18 cellular contexts compared by ENCODE assay signal in the genomic region with DNA sequence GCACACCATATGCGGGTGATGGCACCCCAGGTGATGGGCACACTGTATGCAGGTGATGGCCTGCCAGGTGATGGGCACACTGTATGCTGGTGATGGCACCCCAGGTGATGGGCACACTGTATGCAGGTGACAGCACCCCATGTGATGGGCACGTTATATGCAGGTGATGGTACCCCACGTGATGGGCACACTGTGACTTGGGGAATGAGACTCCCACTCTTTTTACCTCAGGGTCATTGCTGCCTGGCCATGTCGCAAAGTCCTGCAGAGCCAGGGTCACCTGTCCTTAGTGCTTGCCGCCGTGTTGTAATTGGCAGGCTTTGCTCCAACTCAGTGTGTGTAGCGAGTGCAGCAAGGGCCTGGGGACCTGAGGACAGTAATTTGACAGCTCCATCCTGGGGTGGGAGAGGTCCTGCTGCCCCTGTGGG. TPM values are rescaled to one million over a fixed set of nuclear protein-coding genes. Genes with fewer than 3 reads are reported as not detected.
DNase-seq lines count a peak whose midpoint lies in the region; ATAC-seq, FAIRE-seq and TF ChIP-seq lines count a peak whose summit lies in the region.
"Had no signal": no experiment of that assay in that cellular context is flagged by ENCODE, and none has a peak within 500 bp of the region (broad histone marks: within the 10 kb centered on the region; RNA-seq: fewer than 3 reads in every experiment).

No MANE protein-coding gene starts in this region.

- no peak overlapping the region; the same call in 2 of the 3 replicates for H2BK15ac ChIP-seq in IMR-90 (ENCODE audit: low read depth, low read length)

- TF ChIP-seq EP300 in A549 (IDR thresholded peaks at IDR 0.05) (no peak), HepG2 (IDR thresholded peaks at IDR 0.05; ENCODE audit: low read depth in 2 of 2, low read length in 2 of 2) (no peak), HepG2 (CRISPR knock-in tag; IDR thresholded peaks at IDR 0.05; ENCODE audit: borderline replicate concordance) (no peak)

- peaks cover 14% of the 10 kb centered on the region; the same call in 2 of the 3 replicates for H3K9me3 ChIP-seq in A549
- H3K9me3 ChIP-seq in IMR-90 (ENCODE audit: control insufficient read depth, insufficient read depth, low read length), result peaks cover 3% of the 10 kb centered on the region
- peaks cover 20% of the 10 kb centered on the region for H3K9me3 ChIP-seq in HepG2 (ENCODE audit: low read length)
- H3K9me3 ChIP-seq in trophoblast cell (ENCODE audit: insufficient read depth, low read depth, low read length), result peaks cover 11% of the 10 kb centered on the region
- peaks cover 7% of the 10 kb centered on the region for H3K9me3 ChIP-seq in endodermal cell (ENCODE audit: control insufficient read depth, low read length)
- H3K9me3 ChIP-seq: Caco-2, HAP-1 had no signal

- H3K4me3 ChIP-seq in A549 (no peak overlapping the region), IMR-90 (ENCODE audit: insufficient read depth, low read depth, low read length) (no peak overlapping the region), HepG2 (replicated peaks in 1 of 3; ENCODE audit: insufficient read depth in 1 of 3, low read depth in 2 of 3, low read length in 3 of 3) (no peak overlapping the region), trophoblast cell (ENCODE audit: low read depth, low read length) (peak overlapping the region; percentile 6), endodermal cell (ENCODE audit: low read length) (no peak overlapping the region)
- H3K4me3 ChIP-seq: HAP-1 had no signal

- 62% methylated on average over 5 of the region's 7 CpGs for WGBS in A549 (ENCODE audit: missing lambda C conversion rate)
- WGBS in IMR-90 (ENCODE audit: extremely low coverage in 2 of 2, insufficient read length in 1 of 2), 2 experiments, result no CpG with 5 or more reads among the region's 7 CpGs
- 90% methylated on average over 2 of the region's 7 CpGs for WGBS in HepG2 (ENCODE audit: low lambda C conversion rate)
- no CpG with 5 or more reads among the region's 7 CpGs for WGBS in trophoblast cell (ENCODE audit: extremely low coverage, insufficient coverage, insufficient read length)
- WGBS in endodermal cell (ENCODE audit: insufficient coverage in 1 of 2, insufficient read length in 1 of 2), 2 experiments, result 94 to 98% methylated on average over 5 to 7 of the region's 7 CpGs

- H3K27me3 Mint-ChIP-seq in endodermal cell (ENCODE audit: insufficient read depth), result peaks cover 12% of the 10 kb centered on the region
- H3K27me3 Mint-ChIP-seq in activated T-cell treated with anti-CD3 and anti-CD28 coated beads, Interleukin-2, amount 50 U/mL, for 72 hours (ENCODE audit: low read depth), result peaks cover 13% of the 10 kb centered on the region

- H3K4me3 Mint-ChIP-seq in endodermal cell, result no peak overlapping the region
- no peak overlapping the region for H3K4me3 Mint-ChIP-seq in activated T-cell treated with anti-CD3 and anti-CD28 coated beads, Interleukin-2, amount 50 U/mL, for 72 hours
- H3K4me3 Mint-ChIP-seq: CD14-positive monocyte; CD8-positive, alpha-beta T cell had no signal

- H3K4me1 Mint-ChIP-seq in endodermal cell, result peaks cover 5% of the 10 kb centered on the region
- no peaks in the 10 kb centered on the region for H3K4me1 Mint-ChIP-seq in activated T-cell treated with anti-CD3 and anti-CD28 coated beads, Interleukin-2, amount 50 U/mL, for 72 hours (ENCODE audit: low read depth)
- H3K4me1 Mint-ChIP-seq: CD14-positive monocyte had no signal

- H3K14ac ChIP-seq in IMR-90 (replicated peaks; ENCODE audit: low read depth, low read length) (no peak overlapping the region), trophoblast cell (ENCODE audit: low read length) (no peak overlapping the region)

- H3K36me3 ChIP-seq in IMR-90 (ENCODE audit: control insufficient read depth, insufficient read depth, low read length) (no peaks in the 10 kb centered on the region), HepG2 (replicated peaks in 1 of 2; ENCODE audit: control insufficient read depth in 1 of 2, insufficient read depth in 2 of 2, low read length in 2 of 2) (no peaks in the 10 kb centered on the region), trophoblast cell (ENCODE audit: control insufficient read depth in 1 of 2, insufficient read depth in 2 of 2, low read length in 2 of 2) (no peaks in the 10 kb centered on the region), endodermal cell (ENCODE audit: control insufficient read depth, insufficient read depth, low read length) (no peaks in the 10 kb centered on the region)
- H3K36me3 ChIP-seq: HAP-1 had no signal

- no peak overlapping the region for H4K5ac ChIP-seq in IMR-90 (ENCODE audit: low read depth, low read length)

- H2BK120ac ChIP-seq in IMR-90 (ENCODE audit: low read depth, low read length), result no peak overlapping the region
- no peak overlapping the region for H2BK120ac ChIP-seq in trophoblast cell (ENCODE audit: insufficient read depth, low read length, poor library complexity)

- H3K18ac ChIP-seq in IMR-90 (ENCODE audit: low read depth, low read length), result no peak overlapping the region
- H3K18ac ChIP-seq in trophoblast cell (ENCODE audit: low read length), result no peak overlapping the region

- H2AFZ ChIP-seq in IMR-90 (replicated peaks; ENCODE audit: low read length, poor library complexity) (no peak overlapping the region), HepG2 (ENCODE audit: low read length) (no peak overlapping the region), trophoblast cell (ENCODE audit: insufficient read depth, low read length, poor library complexity) (no peak overlapping the region)

- H3K56ac ChIP-seq in IMR-90 (ENCODE audit: extremely low read depth, insufficient read depth, low read length), result no peak overlapping the region

- H4K20me1 ChIP-seq in IMR-90 (ENCODE audit: insufficient read depth, low read length) (no peaks in the 10 kb centered on the region), HepG2 (ENCODE audit: insufficient read depth, low read length) (no peaks in the 10 kb centered on the region)

- H3K4me2 ChIP-seq in A549, result no peak overlapping the region
- no peak overlapping the region for H3K4me2 ChIP-seq in IMR-90 (ENCODE audit: low read depth, low read length)
- H3K4me2 ChIP-seq in HepG2 (ENCODE audit: low read depth, low read length), result peak overlapping the region; percentile 47; the same call in 1 of the 2 replicates
- no peak overlapping the region for H3K4me2 ChIP-seq in trophoblast cell (ENCODE audit: low read length)

- H3K4ac ChIP-seq in IMR-90 (ENCODE audit: low read depth, low read length) (no peak overlapping the region), trophoblast cell (ENCODE audit: low read depth, low read length) (no peak overlapping the region)

- H3K27ac ChIP-seq in A549 (peak overlapping the region; percentile 86 to 89; a peak in 5 of 6 replicates), IMR-90 (ENCODE audit: insufficient read depth, low read length) (no peak overlapping the region), HepG2 (ENCODE audit: extremely low read length, insufficient read depth, low read length) (peak overlapping the region; percentile 93), trophoblast cell (ENCODE audit: low read depth, low read length) (no peak overlapping the region), endodermal cell (ENCODE audit: low read depth, low read length) (no peak overlapping the region)

- in situ Hi-C loops in IMR-90 (cut with MboI; ENCODE audit: low sequenced_read_pairs) (no loop called here), HepG2 (cut with HindIII; ENCODE audit: extremely low pct_ligation_motif_present, low pct_unique_long_range_greater_than_20kb) (no loop called here)

- H3K23ac ChIP-seq in IMR-90 (ENCODE audit: low read depth, low read length), result no peak overlapping the region
- no peak overlapping the region for H3K23ac ChIP-seq in trophoblast cell (ENCODE audit: low read length)

- H2BK20ac ChIP-seq in IMR-90 (ENCODE audit: low read depth, low read length), result no peak overlapping the region; the same call in 1 of the 2 replicates

- H4K91ac ChIP-seq in IMR-90 (ENCODE audit: insufficient read depth, low read depth, low read length) (no peak overlapping the region), trophoblast cell (ENCODE audit: low read depth, low read length) (no peak overlapping the region)

- peaks cover 27% of the 10 kb centered on the region for H3K9me3 Mint-ChIP-seq in endodermal cell
- H3K9me3 Mint-ChIP-seq in activated T-cell treated with anti-CD3 and anti-CD28 coated beads, Interleukin-2, amount 50 U/mL, for 72 hours, result peaks cover 2 to 6% of the 10 kb centered on the region in 2 donors
- H3K9me3 Mint-ChIP-seq: CD8-positive, alpha-beta T cell had no signal

- TF ChIP-seq POLR2A in A549 (IDR thresholded peaks at IDR 0.05; ENCODE audit: low read length) (no peak; the same call in 1 of the 2 replicates), IMR-90 (IDR thresholded peaks at IDR 0.05; ENCODE audit: low read depth, low read length) (no peak), HepG2 (IDR thresholded peaks at IDR 0.05; ENCODE audit: insufficient read depth in 1 of 2, low read depth in 2 of 2, low read length in 2 of 2) (no peak)

- no TSS peak for BruUV-seq in IMR-90 (replicated peaks; lab: Mats Ljungman, UMichigan)
- no TSS peak for BruUV-seq in HepG2 (replicated peaks; lab: Mats Ljungman, UMichigan)

- intact Hi-C loops in IMR-90 (cut with micrococcal nuclease) (no loop called here), HepG2 (cut with micrococcal nuclease; ENCODE audit: unreplicated experiment) (no loop called here)

- TF ChIP-seq RAD21 in A549 (conservative IDR thresholded peaks at IDR 0.05 in 1 of 2, IDR thresholded peaks at IDR 0.05 in 1 of 2) (no peak), IMR-90 (IDR thresholded peaks at IDR 0.05; ENCODE audit: low read length) (no peak), HepG2 (CRISPR knock-in tag; IDR thresholded peaks at IDR 0.05) (no peak)

- no peak for FAIRE-seq in A549 (lab: Jason Lieb, UNC)
- FAIRE-seq in HepG2 (lab: Jason Lieb, UNC), result no peak
- FAIRE-seq: GM12892, H1 had no signal

- H2BK12ac ChIP-seq in trophoblast cell (ENCODE audit: low read length), result no peak overlapping the region

- H3K27me3 ChIP-seq in IMR-90 (ENCODE audit: control insufficient read depth, insufficient read depth, low read length), result no peaks in the 10 kb centered on the region; the same call in 1 of the 2 replicates
- no peaks in the 10 kb centered on the region for H3K27me3 ChIP-seq in HepG2 (ENCODE audit: control insufficient read depth in 1 of 2, insufficient read depth in 2 of 2, low read length in 2 of 2)
- H3K27me3 ChIP-seq in trophoblast cell (ENCODE audit: insufficient read depth, low read length), result no peaks in the 10 kb centered on the region
- no peaks in the 10 kb centered on the region for H3K27me3 ChIP-seq in endodermal cell (ENCODE audit: control insufficient read depth, insufficient read depth, low read length, poor library complexity, severe bottlenecking)

- peak overlapping the region; percentile 54 for H2AK5ac ChIP-seq in IMR-90 (ENCODE audit: low read depth, low read length)
- H2AK5ac ChIP-seq in trophoblast cell (ENCODE audit: low read length), result no peak overlapping the region

- peaks cover 20% of the 10 kb centered on the region for H3K9me1 ChIP-seq in IMR-90 (ENCODE audit: insufficient read depth, low read length)

- POLR2A ChIA-PET in A549 (lab: Yijun Ruan, JAX) (no interaction called here), IMR-90 (lab: Charles Lee; ENCODE audit: unreplicated experiment) (no interaction called here), HepG2 (lab: Yijun Ruan, JAX) (interaction anchor here (0.5 to 5.5 kb wide), 5 partner anchors 8 to 1903 kb away, joined by 3 to 118 read pairs (median 5); a partner anchor contains a TSS)

- TF ChIP-seq CTCF in A549 (IDR thresholded peaks at IDR 0.05) (no peak), IMR-90 (conservative IDR thresholded peaks at IDR 0.05; ENCODE audit: low read depth, low read length) (no peak), HepG2 (CRISPR knock-in tag; IDR thresholded peaks at IDR 0.05) (no peak), endodermal cell (conservative IDR thresholded peaks at IDR 0.05) (no peak)

- ATAC-seq in A549 (no peak), IMR-90 (ENCODE audit: low read depth) (no peak), HepG2 (no peak)
- no peak for ATAC-seq in activated T-cell treated with anti-CD3 and anti-CD28 coated beads, Interleukin-2, amount 50 U/mL, for 72 hours (replicated peaks in 1 of 2)
- ATAC-seq: CD8-positive, alpha-beta T cell had no signal

- no peak overlapping the region for H4K12ac ChIP-seq in trophoblast cell (ENCODE audit: low read depth, low read length)

- H3K4me1 ChIP-seq in A549, result peaks cover 43% of the 10 kb centered on the region
- H3K4me1 ChIP-seq in IMR-90 (ENCODE audit: control insufficient read depth, insufficient read depth, low read length), result peaks cover 5% of the 10 kb centered on the region
- H3K4me1 ChIP-seq in HepG2 (ENCODE audit: insufficient read depth, low read length), result peaks cover 79% of the 10 kb centered on the region
- H3K4me1 ChIP-seq in trophoblast cell (ENCODE audit: control insufficient read depth in 1 of 2, insufficient read depth in 2 of 2, low read length in 2 of 2), result no peaks in the 10 kb centered on the region
- H3K4me1 ChIP-seq in endodermal cell (ENCODE audit: control insufficient read depth, insufficient read depth, low read length), result no peaks in the 10 kb centered on the region
- H3K4me1 ChIP-seq: Caco-2, HAP-1 had no signal

- H3K79me1 ChIP-seq in IMR-90 (ENCODE audit: low read depth in 1 of 2, low read length in 2 of 2) (no peaks in the 10 kb centered on the region), trophoblast cell (ENCODE audit: low read length) (no peaks in the 10 kb centered on the region)

- H3K9ac ChIP-seq in IMR-90 (ENCODE audit: low read depth, low read length) (no peak overlapping the region), HepG2 (ENCODE audit: insufficient read depth, low read depth, low read length) (peak overlapping the region; percentile 69; the same call in 1 of the 2 replicates), trophoblast cell (ENCODE audit: low read length) (no peak overlapping the region), endodermal cell (ENCODE audit: extremely low read depth, low read length, poor library complexity, severe bottlenecking) (no peak overlapping the region)

- CTCF ChIA-PET in A549 (lab: Yijun Ruan, JAX) (no interaction called here), IMR-90 (lab: Yijun Ruan, JAX) (no interaction called here), HepG2 (lab: Yijun Ruan, JAX; ENCODE audit: low intra/inter-chr PET ratio, low total read pairs) (no interaction called here)

- no peak overlapping the region for H2AK9ac ChIP-seq in IMR-90 (replicated peaks; ENCODE audit: low read depth, low read length, poor library complexity)

- no peak overlapping the region for H2BK5ac ChIP-seq in IMR-90 (ENCODE audit: low read depth, low read length, poor library complexity, severe bottlenecking)
- no peak overlapping the region for H2BK5ac ChIP-seq in trophoblast cell (ENCODE audit: low read depth, low read length, poor library complexity)

- no peaks in the 10 kb centered on the region for H3K36me3 Mint-ChIP-seq in endodermal cell (ENCODE audit: low read depth)
- H3K36me3 Mint-ChIP-seq in activated T-cell treated with anti-CD3 and anti-CD28 coated beads, Interleukin-2, amount 50 U/mL, for 72 hours (ENCODE audit: insufficient read depth in 2 of 2), result no peaks in the 10 kb centered on the region
- H3K36me3 Mint-ChIP-seq: CD14-positive monocyte; CD8-positive, alpha-beta T cell had no signal

- no peak for DNase-seq in A549 (ENCODE audit: low read depth in 1 of 2, low spot score in 1 of 2)
- no peak for DNase-seq in IMR-90
- no peak for DNase-seq in HepG2 (ENCODE audit: low spot score)
- no peak for DNase-seq in trophoblast cell
- DNase-seq in endodermal cell, result no peak
- no peak for DNase-seq in activated T-cell treated with anti-CD3 and anti-CD28 coated beads, Interleukin-2, amount 50 U/mL, for 72 hours
- no peak for DNase-seq in stimulated activated CD4-positive, alpha-beta T cell treated with anti-CD3 and anti-CD28 coated beads, Interleukin-1b, Interleukin-23, amount 100 ng/mL, for 48 hours
- DNase-seq: Caco-2; CD8-positive, alpha-beta T cell; DND-41; GDM1 had no signal

- dilution Hi-C loops in IMR-90 (cut with HindIII; ENCODE audit: low sequenced_read_pairs, unreplicated experiment), result no loop called here

- no peaks in the 10 kb centered on the region for H3K79me2 ChIP-seq in HepG2 (ENCODE audit: insufficient read depth, low read length)
- no peaks in the 10 kb centered on the region for H3K79me2 ChIP-seq in trophoblast cell (ENCODE audit: control insufficient read depth, insufficient read depth, low read length, poor library complexity)

- no peak overlapping the region for H3K27ac Mint-ChIP-seq in endodermal cell
- H3K27ac Mint-ChIP-seq in activated T-cell treated with anti-CD3 and anti-CD28 coated beads, Interleukin-2, amount 50 U/mL, for 72 hours, result no peak overlapping the region
- H3K27ac Mint-ChIP-seq: CD14-positive monocyte; CD8-positive, alpha-beta T cell had no signal

- H4K8ac ChIP-seq in IMR-90 (ENCODE audit: low read depth in 2 of 2, low read length in 2 of 2), result no peak overlapping the region
- no peak overlapping the region for H4K8ac ChIP-seq in trophoblast cell (ENCODE audit: low read depth, low read length)

RNA-seq across cellular contexts. Expression of a gene that starts 7.6 kb away (rescaled TPM):
- polyA plus RNA-seq in A549 (2011; rRNA removed), result 0.03 TPM in 1 of 2 replicates, not detected in the other
- not detected in 2 replicates for polyA plus RNA-seq in A549 (2012; cell fraction: cytosol; rRNA removed)
- polyA plus RNA-seq in A549 (2012; cell fraction: nucleus; rRNA removed), result not detected in 2 replicates
- not detected in 3 replicates for polyA plus RNA-seq in A549 (2017; fragmentation: RNase III; extraction: RNeasy Plus Mini Kit Qiagen cat#74134 plus additional on column Dnase treatment)
- not detected in 2 replicates for polyA minus RNA-seq in A549 (2011; rRNA and poly(A)+ RNA removed)
- not detected in 2 replicates for total RNA-seq in IMR-90 (2012; rRNA removed)
- polyA plus RNA-seq in IMR-90 (2012; rRNA removed), result not detected in 2 replicates
- not detected in 2 replicates for polyA plus RNA-seq in IMR-90 (2012; cell fraction: cytosol; rRNA removed)
- polyA plus RNA-seq in IMR-90 (2012; cell fraction: nucleus; rRNA removed; ENCODE audit: low replicate concordance), result not detected in 2 replicates
- total RNA-seq in HepG2 (2016; rRNA removed; fragmentation: Illumina TruSeq; extraction: Trizol), result not detected in 2 replicates
- total RNA-seq in HepG2 (2016; cell fraction: cytosol; rRNA removed; fragmentation: Illumina TruSeq; extraction: Trizol; ENCODE audit: low read depth), result not detected in 2 replicates
- total RNA-seq in HepG2 (2016; cell fraction: insoluble cytoplasmic fraction; rRNA removed; fragmentation: Illumina TruSeq; extraction: Trizol), result not detected in 2 replicates
- not detected in 2 replicates for total RNA-seq in HepG2 (2016; cell fraction: membrane; rRNA removed; fragmentation: Illumina TruSeq; extraction: Trizol)
- not detected in 2 replicates for total RNA-seq in HepG2 (2016; cell fraction: nucleus; rRNA removed; fragmentation: Illumina TruSeq; extraction: Trizol)
- 0.92 and 2.3 TPM in 2 replicates for polyA plus RNA-seq in HepG2 (2011; rRNA removed)
- 0.56 and 1.3 TPM in 2 replicates for polyA plus RNA-seq in HepG2 (2011; cell fraction: cytosol; rRNA removed)
- polyA plus RNA-seq in HepG2 (2011; cell fraction: nucleus; rRNA removed), result 0.79 and 1.6 TPM in 2 replicates
- polyA plus RNA-seq in HepG2 (2012), result 1.8 and 2.3 TPM in 2 replicates
- polyA plus RNA-seq in HepG2 (2016; cell fraction: cytosol; fragmentation: Illumina TruSeq; extraction: Trizol; ENCODE audit: low read depth), result not detected in 2 replicates
- polyA plus RNA-seq in HepG2 (2016; cell fraction: insoluble cytoplasmic fraction; fragmentation: Illumina TruSeq; extraction: Trizol; ENCODE audit: low read depth), result not detected in 2 replicates
- not detected in 2 replicates for polyA plus RNA-seq in HepG2 (2016; cell fraction: membrane; fragmentation: Illumina TruSeq; extraction: Trizol; ENCODE audit: low read depth)
- not detected in 2 replicates for polyA plus RNA-seq in HepG2 (2016; cell fraction: nucleus; fragmentation: Illumina TruSeq; extraction: Trizol; ENCODE audit: insufficient read depth, low read depth)
- polyA minus RNA-seq in HepG2 (2011; rRNA and poly(A)+ RNA removed; ENCODE audit: low replicate concordance), result 0.34 TPM in 1 of 2 replicates, not detected in the other
- polyA minus RNA-seq in HepG2 (2011; cell fraction: cytosol; rRNA and poly(A)+ RNA removed), result 0.35 and 0.59 TPM in 2 replicates
- 0.26 and 0.75 TPM in 2 replicates for polyA minus RNA-seq in HepG2 (2011; cell fraction: nucleus; rRNA and poly(A)+ RNA removed)
- not detected in 2 replicates for polyA plus RNA-seq in trophoblast cell (2013)
- total RNA-seq in endodermal cell, result not detected
- not detected for polyA plus RNA-seq in endodermal cell (2013, experiment 1 of 2)
- polyA plus RNA-seq in endodermal cell (2013, experiment 2 of 2), result not detected
- not detected for total RNA-seq in activated T-cell treated with anti-CD3 and anti-CD28 coated beads, Interleukin-2, amount 50 U/mL, for 72 hours
- total RNA-seq: A673; Caco-2; CD8-positive, alpha-beta T cell; H1; HT1080 had no signal
- polyA plus RNA-seq: BJ, CD14-positive monocyte, H1 had no signal

RNA-seq across cellular contexts. Expression of a gene that starts 7.8 kb away (rescaled TPM):
- polyA plus RNA-seq in A549 (2011; rRNA removed), result 8.4 and 16.9 TPM in 2 replicates
- polyA plus RNA-seq in A549 (2012; cell fraction: cytosol; rRNA removed), result 3.7 and 5.8 TPM in 2 replicates
- polyA plus RNA-seq in A549 (2012; cell fraction: nucleus; rRNA removed), result 12.8 and 23.6 TPM in 2 replicates
- polyA plus RNA-seq in A549 (2017; fragmentation: RNase III; extraction: RNeasy Plus Mini Kit Qiagen cat#74134 plus additional on column Dnase treatment), result 2.7 to 4.4 TPM (median 4.2 TPM) in 3 replicates
- 1.7 and 2.1 TPM in 2 replicates for polyA minus RNA-seq in A549 (2011; rRNA and poly(A)+ RNA removed)
- not detected in 2 replicates for total RNA-seq in IMR-90 (2012; rRNA removed)
- not detected in 2 replicates for polyA plus RNA-seq in IMR-90 (2012; rRNA removed)
- polyA plus RNA-seq in IMR-90 (2012; cell fraction: cytosol; rRNA removed), result 0.07 TPM in 1 of 2 replicates, not detected in the other
- 0.05 and 0.18 TPM in 2 replicates for polyA plus RNA-seq in IMR-90 (2012; cell fraction: nucleus; rRNA removed; ENCODE audit: low replicate concordance)
- total RNA-seq in HepG2 (2016; rRNA removed; fragmentation: Illumina TruSeq; extraction: Trizol), result 2.8 and 5.4 TPM in 2 replicates
- 1.7 and 1.8 TPM in 2 replicates for total RNA-seq in HepG2 (2016; cell fraction: cytosol; rRNA removed; fragmentation: Illumina TruSeq; extraction: Trizol; ENCODE audit: low read depth)
- total RNA-seq in HepG2 (2016; cell fraction: insoluble cytoplasmic fraction; rRNA removed; fragmentation: Illumina TruSeq; extraction: Trizol), result 2.3 and 4.6 TPM in 2 replicates
- total RNA-seq in HepG2 (2016; cell fraction: membrane; rRNA removed; fragmentation: Illumina TruSeq; extraction: Trizol), result 2.0 and 3.0 TPM in 2 replicates
- total RNA-seq in HepG2 (2016; cell fraction: nucleus; rRNA removed; fragmentation: Illumina TruSeq; extraction: Trizol), result 5.6 and 6.7 TPM in 2 replicates
- polyA plus RNA-seq in HepG2 (2011; rRNA removed), result 885 and 989 TPM in 2 replicates
- polyA plus RNA-seq in HepG2 (2011; cell fraction: cytosol; rRNA removed), result 891 and 942 TPM in 2 replicates
- polyA plus RNA-seq in HepG2 (2011; cell fraction: nucleus; rRNA removed), result 894 and 1,114 TPM in 2 replicates
- 2,786 and 3,532 TPM in 2 replicates for polyA plus RNA-seq in HepG2 (2012)
- polyA plus RNA-seq in HepG2 (2016; cell fraction: cytosol; fragmentation: Illumina TruSeq; extraction: Trizol; ENCODE audit: low read depth), result 2.6 and 3.7 TPM in 2 replicates
- polyA plus RNA-seq in HepG2 (2016; cell fraction: insoluble cytoplasmic fraction; fragmentation: Illumina TruSeq; extraction: Trizol; ENCODE audit: low read depth), result 3.0 and 3.5 TPM in 2 replicates
- 3.3 and 3.5 TPM in 2 replicates for polyA plus RNA-seq in HepG2 (2016; cell fraction: membrane; fragmentation: Illumina TruSeq; extraction: Trizol; ENCODE audit: low read depth)
- polyA plus RNA-seq in HepG2 (2016; cell fraction: nucleus; fragmentation: Illumina TruSeq; extraction: Trizol; ENCODE audit: insufficient read depth, low read depth), result 15.4 and 16.5 TPM in 2 replicates
- polyA minus RNA-seq in HepG2 (2011; rRNA and poly(A)+ RNA removed; ENCODE audit: low replicate concordance), result 0.12 and 335 TPM in 2 replicates
- 850 and 1,063 TPM in 2 replicates for polyA minus RNA-seq in HepG2 (2011; cell fraction: cytosol; rRNA and poly(A)+ RNA removed)
- polyA minus RNA-seq in HepG2 (2011; cell fraction: nucleus; rRNA and poly(A)+ RNA removed), result 152 and 215 TPM in 2 replicates
- 0.04 TPM in 1 of 2 replicates, not detected in the other for polyA plus RNA-seq in trophoblast cell (2013)
- total RNA-seq in endodermal cell, result not detected
- polyA plus RNA-seq in endodermal cell (2013, experiment 1 of 2), result not detected
- not detected for polyA plus RNA-seq in endodermal cell (2013, experiment 2 of 2)
- total RNA-seq in activated T-cell treated with anti-CD3 and anti-CD28 coated beads, Interleukin-2, amount 50 U/mL, for 72 hours, result not detected
- total RNA-seq: A673; Caco-2; CD8-positive, alpha-beta T cell; H1 had no signal
- polyA plus RNA-seq: BJ, CD14-positive monocyte, H1 had no signal

RNA-seq across cellular contexts. Expression of a gene that starts 40.6 kb away (rescaled TPM):
- polyA plus RNA-seq in A549 (2011; rRNA removed) (291 and 316 TPM in 2 replicates), A549 (2017; fragmentation: RNase III; extraction: RNeasy Plus Mini Kit Qiagen cat#74134 plus additional on column Dnase treatment) (153 to 187 TPM (median 159 TPM) in 3 replicates), IMR-90 (2012; rRNA removed) (601 and 692 TPM in 2 replicates), HepG2 (2011; rRNA removed) (57.5 and 91.8 TPM in 2 replicates)
- polyA plus RNA-seq in A549 (2012; cell fraction: cytosol; rRNA removed), result 154 and 218 TPM in 2 replicates
- 290 and 454 TPM in 2 replicates for polyA plus RNA-seq in A549 (2012; cell fraction: nucleus; rRNA removed)
- 147 and 182 TPM in 2 replicates for polyA minus RNA-seq in A549 (2011; rRNA and poly(A)+ RNA removed)
- total RNA-seq in IMR-90 (2012; rRNA removed) (272 and 308 TPM in 2 replicates), HepG2 (2016; rRNA removed; fragmentation: Illumina TruSeq; extraction: Trizol) (not detected in 2 replicates), endodermal cell (10 to 100 TPM in 1 of 2 donors, 1 to 10 TPM in 1; 7.4 to 20.3 TPM)
- 282 and 675 TPM in 2 replicates for polyA plus RNA-seq in IMR-90 (2012; cell fraction: cytosol; rRNA removed)
- polyA plus RNA-seq in IMR-90 (2012; cell fraction: nucleus; rRNA removed; ENCODE audit: low replicate concordance), result 407 and 421 TPM in 2 replicates
- total RNA-seq in HepG2 (2016; cell fraction: cytosol; rRNA removed; fragmentation: Illumina TruSeq; extraction: Trizol; ENCODE audit: low read depth), result not detected in 2 replicates
- total RNA-seq in HepG2 (2016; cell fraction: insoluble cytoplasmic fraction; rRNA removed; fragmentation: Illumina TruSeq; extraction: Trizol), result 0.04 TPM in 1 of 2 replicates, not detected in the other
- total RNA-seq in HepG2 (2016; cell fraction: membrane; rRNA removed; fragmentation: Illumina TruSeq; extraction: Trizol), result not detected in 2 replicates
- not detected in 2 replicates for total RNA-seq in HepG2 (2016; cell fraction: nucleus; rRNA removed; fragmentation: Illumina TruSeq; extraction: Trizol)
- 49.1 and 87.6 TPM in 2 replicates for polyA plus RNA-seq in HepG2 (2011; cell fraction: cytosol; rRNA removed)
- polyA plus RNA-seq in HepG2 (2011; cell fraction: nucleus; rRNA removed), result 42.3 and 57.8 TPM in 2 replicates
- polyA plus RNA-seq in HepG2 (2012), result 261 and 275 TPM in 2 replicates
- not detected in 2 replicates for polyA plus RNA-seq in HepG2 (2016; cell fraction: cytosol; fragmentation: Illumina TruSeq; extraction: Trizol; ENCODE audit: low read depth)
- polyA plus RNA-seq in HepG2 (2016; cell fraction: insoluble cytoplasmic fraction; fragmentation: Illumina TruSeq; extraction: Trizol; ENCODE audit: low read depth), result 0.15 TPM in 1 of 2 replicates, not detected in the other
- not detected in 2 replicates for polyA plus RNA-seq in HepG2 (2016; cell fraction: membrane; fragmentation: Illumina TruSeq; extraction: Trizol; ENCODE audit: low read depth)
- polyA plus RNA-seq in HepG2 (2016; cell fraction: nucleus; fragmentation: Illumina TruSeq; extraction: Trizol; ENCODE audit: insufficient read depth, low read depth), result 0.41 TPM in 1 of 2 replicates, not detected in the other
- polyA minus RNA-seq in HepG2 (2011; rRNA and poly(A)+ RNA removed; ENCODE audit: low replicate concordance), result 32.4 and 48.2 TPM in 2 replicates
- polyA minus RNA-seq in HepG2 (2011; cell fraction: cytosol; rRNA and poly(A)+ RNA removed), result 28.6 and 53.0 TPM in 2 replicates
- polyA minus RNA-seq in HepG2 (2011; cell fraction: nucleus; rRNA and poly(A)+ RNA removed), result 15.1 and 33.7 TPM in 2 replicates
- polyA plus RNA-seq in trophoblast cell (2013), result 2,874 and 2,927 TPM in 2 replicates
- 19.3 TPM for polyA plus RNA-seq in endodermal cell (2013, experiment 1 of 2)
- 13.4 TPM for polyA plus RNA-seq in endodermal cell (2013, experiment 2 of 2)
- 1 to 10 TPM in 1 of 2 donors, under 1 TPM in 1; 0.34 to 2.0 TPM for total RNA-seq in activated T-cell treated with anti-CD3 and anti-CD28 coated beads, Interleukin-2, amount 50 U/mL, for 72 hours
- total RNA-seq: HT1080 had no signal

Comparison
In these comparisons a context has a peak if more than half of its experiments do, and no peak if none do; other contexts are left out.
1. H3K27ac ChIP-seq: peak in A549 (2 of 2) and HepG2 (single experiment); none in IMR-90 (single experiment), trophoblast cell (single experiment) and endodermal cell (single experiment).
2. RNA of a gene that starts 40.6 kb away (total RNA-seq): 272 to 308 TPM in IMR-90; 7.4 to 20.3 TPM in endodermal cell, 0.34 to 2.0 TPM in activated T-cell treated with anti-CD3 and anti-CD28 coated beads, Interleukin-2, amount 50 U/mL, for 72 hours and 0.04 TPM in HepG2; every median in the first group is over 10 times any median in the second.